In genomic region chr1:151396265-151396664, GRCh38 we compare ENCODE assay signal across 1 cellular context. TPM values are rescaled to one million over a fixed set of nuclear protein-coding genes. Genes with fewer than 3 reads are reported as not detected.
"Had no signal": no experiment of that assay in that cellular context is flagged by ENCODE, and none has a peak within 500 bp of the region (broad histone marks: within the 10 kb centered on the region; RNA-seq: fewer than 3 reads in every experiment).

No MANE protein-coding gene starts in this region.

RNA-seq across cellular contexts. Expression of gene SELENBP1, which starts 23.8 kb away (rescaled TPM):
- total RNA-seq: OCI-LY7 had no signal
